ENCODE assay signal across 8 cellular contexts in the genomic region with DNA sequence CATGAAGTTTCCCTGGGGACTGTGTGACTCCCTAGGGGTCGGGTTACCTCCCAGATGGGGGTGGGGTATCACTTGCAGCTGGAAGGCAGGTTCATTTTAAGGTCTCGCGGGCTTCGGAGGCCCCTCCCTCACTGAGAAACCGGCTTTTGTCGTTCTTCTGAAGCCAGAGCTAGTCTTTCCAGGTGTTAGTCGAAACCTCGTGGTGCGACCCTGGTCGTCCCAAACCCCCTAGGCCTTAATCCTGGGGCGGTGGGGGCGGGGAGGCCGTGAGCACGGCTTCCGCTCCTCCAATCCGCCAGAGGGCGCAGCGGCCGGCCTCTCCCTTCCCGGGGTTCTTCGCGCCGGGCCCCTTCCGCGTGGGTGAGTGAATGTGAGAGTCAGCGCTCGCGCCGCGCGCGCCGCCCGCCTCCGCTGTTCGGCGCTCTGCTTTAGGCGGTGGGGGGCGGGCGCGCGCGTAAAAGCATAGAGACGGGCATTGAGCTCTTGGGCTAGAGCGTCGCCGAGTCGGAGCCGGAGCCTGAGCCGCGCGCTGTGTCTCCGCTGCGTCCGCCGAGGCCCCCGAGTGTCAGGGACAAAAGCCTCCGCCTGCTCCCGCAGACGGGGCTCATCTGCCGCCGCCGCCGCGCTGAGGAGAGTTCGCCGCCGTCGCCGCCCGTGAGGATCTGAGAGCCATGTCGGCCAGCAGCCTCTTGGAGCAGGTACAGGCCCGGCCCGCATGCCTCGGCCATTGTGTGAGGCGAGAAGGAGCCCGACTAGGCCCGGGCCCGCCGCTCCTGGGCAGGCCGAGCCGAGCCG. TPM values are rescaled to one million over a fixed set of nuclear protein-coding genes. Genes with fewer than 3 reads are reported as not detected.
A peak's percentile ranks its signal among the peaks of the same experiment; 100 is the strongest.
DNase-seq lines count a peak whose midpoint lies in the region; ATAC-seq, FAIRE-seq and TF ChIP-seq lines count a peak whose summit lies in the region.

A gene (plus strand): TSS at position 491 of the 795 bp plus-strand sequence. CDS start 181 bp downstream, at position 672.

- H3K27me3 ChIP-seq in HepG2 (ENCODE audit: control insufficient read depth in 1 of 2, insufficient read depth in 2 of 2, low read length in 2 of 2), result no peaks in the 10 kb centered on the region; a peak in 1 of 5 replicates

- in situ Hi-C loops in HepG2 (cut with HindIII; ENCODE audit: extremely low pct_ligation_motif_present, low pct_unique_long_range_greater_than_20kb), result no loop called here

- peaks cover 0 to 26% of the 10 kb centered on the region in 2 experiments; a peak in 3 of 5 replicates for H3K36me3 ChIP-seq in HepG2 (replicated peaks in 1 of 2; ENCODE audit: control insufficient read depth in 1 of 2, insufficient read depth in 2 of 2, low read length in 2 of 2)

- peak within 1 kb of the TSS; percentile 91 for H3K4me2 ChIP-seq in HepG2 (ENCODE audit: low read depth, low read length)

- peaks cover 44% of the 10 kb centered on the region for H3K79me2 ChIP-seq in HepG2 (ENCODE audit: insufficient read depth, low read length)

- FAIRE-seq in HepG2 (lab: Jason Lieb, UNC), result peak; percentile 92

- H3K27ac ChIP-seq in C4-2B, result peak within 1 kb of the TSS; percentile 98
- peak within 1 kb of the TSS; percentile 97 for H3K27ac ChIP-seq in HepG2 (ENCODE audit: extremely low read length, insufficient read depth, low read length)

- H3K4me1 Mint-ChIP-seq in dendritic cell treated with granulocyte-macrophage colony-stimulating factor and Interleukin-4, amounts not matched to agents 40 ng/mL and 50 ng/mL, for 4 days (ENCODE audit: low read depth), result peaks cover 37% of the 10 kb centered on the region

- H3K9me3 Mint-ChIP-seq in dendritic cell treated with granulocyte-macrophage colony-stimulating factor and Interleukin-4, amounts not matched to agents 40 ng/mL and 50 ng/mL, for 4 days, result peaks cover 12% of the 10 kb centered on the region

- ATAC-seq in GM19351 (IDR thresholded peaks at IDR 0.05; ENCODE audit: unreplicated experiment) (peak; percentile 85), HG03521 (IDR thresholded peaks at IDR 0.05; ENCODE audit: unreplicated experiment) (peak; percentile 91), HepG2 (peak; percentile 88)

- peaks cover 51% of the 10 kb centered on the region for H3K36me3 Mint-ChIP-seq in dendritic cell treated with granulocyte-macrophage colony-stimulating factor and Interleukin-4, amounts not matched to agents 40 ng/mL and 50 ng/mL, for 4 days (ENCODE audit: low read depth)

- intact Hi-C loops in dendritic cell treated with granulocyte-macrophage colony-stimulating factor and Interleukin-4, amounts not matched to agents 40 ng/mL and 50 ng/mL, for 4 days (cut with micrococcal nuclease), result loop anchor here (2.0 kb wide), 2 partner anchors 68 to 88 kb away; a partner anchor contains a TSS
- intact Hi-C loops in HepG2 (cut with micrococcal nuclease; ENCODE audit: unreplicated experiment), result loop anchor here (1.0 to 5.0 kb wide), 2 partner anchors 69 to 88 kb away; a partner anchor contains a TSS

- TF ChIP-seq RAD21 in HepG2 (CRISPR knock-in tag; IDR thresholded peaks at IDR 0.05), result peak; percentile 69

- H3K4me3 ChIP-seq in HepG2 (replicated peaks in 1 of 3; ENCODE audit: insufficient read depth in 1 of 3, low read depth in 2 of 3, low read length in 3 of 3), result peak within 1 kb of the TSS; percentile 75 to 95 (median 89)

- H3K27ac Mint-ChIP-seq in dendritic cell treated with granulocyte-macrophage colony-stimulating factor and Interleukin-4, amounts not matched to agents 40 ng/mL and 50 ng/mL, for 4 days, result peak within 1 kb of the TSS; percentile 93

- peak; percentile 57 to 78 for TF ChIP-seq POLR2A in HepG2 (IDR thresholded peaks at IDR 0.05; ENCODE audit: insufficient read depth in 1 of 2, low read depth in 2 of 2, low read length in 2 of 2)

- H3K27me3 Mint-ChIP-seq in dendritic cell treated with granulocyte-macrophage colony-stimulating factor and Interleukin-4, amounts not matched to agents 40 ng/mL and 50 ng/mL, for 4 days, result no peaks in the 10 kb centered on the region

- peak within 1 kb of the TSS; percentile 61 for H2AFZ ChIP-seq in HepG2 (ENCODE audit: low read length)

- TF ChIP-seq CTCF in C4-2B (conservative IDR thresholded peaks at IDR 0.05) (peak; percentile 99), HepG2 (CRISPR knock-in tag; IDR thresholded peaks at IDR 0.05) (peak; percentile 95)

- TF ChIP-seq EP300 in HepG2 (IDR thresholded peaks at IDR 0.05; ENCODE audit: low read depth in 2 of 2, low read length in 2 of 2) (peak; percentile 31 to 36; a peak in 2 of 4 replicates), HepG2 (CRISPR knock-in tag; IDR thresholded peaks at IDR 0.05; ENCODE audit: borderline replicate concordance) (peak; percentile 58; the same call in 1 of the 2 replicates)

- peak; percentile 96 for DNase-seq in NCI-H748 (lab: John Stamatoyannopoulos, UW; ENCODE audit: unreplicated experiment)
- DNase-seq in activated CD4-positive, alpha-beta T cell treated with anti-CD3 and anti-CD28 coated beads, Interleukin-2, amount 50 U/mL, for 24 hours (ENCODE audit: low read depth in 1 of 2, low spot score in 1 of 2), result peak; percentile 96 to 97
- DNase-seq in HepG2 (ENCODE audit: low spot score), result peak; percentile 96
- DNase-seq in stimulated activated CD4-positive, alpha-beta T cell treated with anti-CD3 and anti-CD28 coated beads, Interleukin-4, amount 100 ng/mL, for 1 hour, result peak; percentile 99

- H3K9ac ChIP-seq in HepG2 (ENCODE audit: insufficient read depth, low read depth, low read length), result peak within 1 kb of the TSS; percentile 99

- peaks cover 65% of the 10 kb centered on the region for H3K4me1 ChIP-seq in HepG2 (ENCODE audit: insufficient read depth, low read length)

- POLR2A ChIA-PET in HepG2 (lab: Yijun Ruan, JAX), result interaction anchor here (0.6 to 5.3 kb wide), 30 partner anchors 8 to 906 kb away, joined by 3 to 89 read pairs (median 4); a partner anchor contains a TSS

- BruUV-seq in HepG2 (replicated peaks; lab: Mats Ljungman, UMichigan), result no TSS peak

- WGBS in HepG2 (ENCODE audit: low lambda C conversion rate), result 0% methylated on average over 1 of the region's 83 CpGs

- CTCF ChIA-PET in HepG2 (lab: Yijun Ruan, JAX; ENCODE audit: low intra/inter-chr PET ratio, low total read pairs), result interaction anchor here (1.1 kb wide), 1 partner anchor 96 kb away, joined by 3 read pairs; no protein-coding TSS in a partner anchor

- peak within 1 kb of the TSS; percentile 90 for H3K4me3 Mint-ChIP-seq in dendritic cell treated with granulocyte-macrophage colony-stimulating factor and Interleukin-4, amounts not matched to agents 40 ng/mL and 50 ng/mL, for 4 days

- H3K9me3 ChIP-seq in HepG2 (ENCODE audit: low read length), result no peaks in the 10 kb centered on the region

- peaks cover 33% of the 10 kb centered on the region for H4K20me1 ChIP-seq in HepG2 (ENCODE audit: insufficient read depth, low read length)

TF ChIP-seq in HepG2, 621 proteins besides CTCF, POLR2A, EP300 and RAD21 (continues in another document):
- TF ChIP-seq SNAI1 (CRISPR knock-in tag; IDR thresholded peaks at IDR 0.05; ENCODE audit: borderline replicate concordance), result no peak
- peak; percentile 95; the same call in 1 of the 2 replicates for TF ChIP-seq KDM3A (CRISPR knock-in tag; IDR thresholded peaks at IDR 0.05; ENCODE audit: low read depth)
- no peak for TF ChIP-seq ZFYVE20 (CRISPR knock-in tag; IDR thresholded peaks at IDR 0.05; ENCODE audit: borderline replicate concordance, low read depth)
- TF ChIP-seq KDM6A (CRISPR knock-in tag; IDR thresholded peaks at IDR 0.05; ENCODE audit: low read depth), result peak; percentile 49; the same call in 1 of the 2 replicates
- TF ChIP-seq BRCA1 (CRISPR knock-in tag; IDR thresholded peaks at IDR 0.05), result no peak
- TF ChIP-seq, protein P1, sequence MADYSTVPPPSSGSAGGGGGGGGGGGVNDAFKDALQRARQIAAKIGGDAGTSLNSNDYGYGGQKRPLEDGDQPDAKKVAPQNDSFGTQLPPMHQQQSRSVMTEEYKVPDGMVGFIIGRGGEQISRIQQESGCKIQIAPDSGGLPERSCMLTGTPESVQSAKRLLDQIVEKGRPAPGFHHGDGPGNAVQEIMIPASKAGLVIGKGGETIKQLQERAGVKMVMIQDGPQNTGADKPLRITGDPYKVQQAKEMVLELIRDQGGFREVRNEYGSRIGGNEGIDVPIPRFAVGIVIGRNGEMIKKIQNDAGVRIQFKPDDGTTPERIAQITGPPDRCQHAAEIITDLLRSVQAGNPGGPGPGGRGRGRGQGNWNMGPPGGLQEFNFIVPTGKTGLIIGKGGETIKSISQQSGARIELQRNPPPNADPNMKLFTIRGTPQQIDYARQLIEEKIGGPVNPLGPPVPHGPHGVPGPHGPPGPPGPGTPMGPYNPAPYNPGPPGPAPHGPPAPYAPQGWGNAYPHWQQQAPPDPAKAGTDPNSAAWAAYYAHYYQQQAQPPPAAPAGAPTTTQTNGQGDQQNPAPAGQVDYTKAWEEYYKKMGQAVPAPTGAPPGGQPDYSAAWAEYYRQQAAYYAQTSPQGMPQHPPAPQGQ (CRISPR knock-in tag; IDR thresholded peaks at IDR 0.05; ENCODE audit: borderline replicate concordance), result no peak
- TF ChIP-seq ATF7-NPFF (CRISPR knock-in tag; IDR thresholded peaks at IDR 0.05; ENCODE audit: low read depth), result peak; percentile 22
- TF ChIP-seq TEAD3 (CRISPR knock-in tag; optimal IDR thresholded peaks at IDR 0.05; ENCODE audit: borderline replicate concordance), result peak; percentile 39

RNA-seq across cellular contexts. Expression of the gene that starts here (rescaled TPM):
- total RNA-seq in HepG2 (2016; rRNA removed; fragmentation: Illumina TruSeq; extraction: Trizol), result 59.6 and 84.7 TPM in 2 replicates
- 23.5 and 25.1 TPM in 2 replicates for total RNA-seq in HepG2 (2016; cell fraction: cytosol; rRNA removed; fragmentation: Illumina TruSeq; extraction: Trizol; ENCODE audit: low read depth)
- 64.6 and 75.8 TPM in 2 replicates for total RNA-seq in HepG2 (2016; cell fraction: insoluble cytoplasmic fraction; rRNA removed; fragmentation: Illumina TruSeq; extraction: Trizol)
- 40.7 and 44.0 TPM in 2 replicates for total RNA-seq in HepG2 (2016; cell fraction: membrane; rRNA removed; fragmentation: Illumina TruSeq; extraction: Trizol)
- 40.1 and 45.5 TPM in 2 replicates for total RNA-seq in HepG2 (2016; cell fraction: nucleus; rRNA removed; fragmentation: Illumina TruSeq; extraction: Trizol)
- 48.4 and 57.5 TPM in 2 replicates for polyA plus RNA-seq in HepG2 (2011; rRNA removed)
- polyA plus RNA-seq in HepG2 (2011; cell fraction: cytosol; rRNA removed), result 42.8 and 55.5 TPM in 2 replicates
- 27.3 and 38.4 TPM in 2 replicates for polyA plus RNA-seq in HepG2 (2011; cell fraction: nucleus; rRNA removed)
- 45.7 and 46.5 TPM in 2 replicates for polyA plus RNA-seq in HepG2 (2012)
- polyA plus RNA-seq in HepG2 (2016; cell fraction: cytosol; fragmentation: Illumina TruSeq; extraction: Trizol; ENCODE audit: low read depth), result 6.9 and 7.4 TPM in 2 replicates
- 77.8 and 84.1 TPM in 2 replicates for polyA plus RNA-seq in HepG2 (2016; cell fraction: insoluble cytoplasmic fraction; fragmentation: Illumina TruSeq; extraction: Trizol; ENCODE audit: low read depth)
- 19.2 and 20.4 TPM in 2 replicates for polyA plus RNA-seq in HepG2 (2016; cell fraction: membrane; fragmentation: Illumina TruSeq; extraction: Trizol; ENCODE audit: low read depth)
- 51.1 and 54.7 TPM in 2 replicates for polyA plus RNA-seq in HepG2 (2016; cell fraction: nucleus; fragmentation: Illumina TruSeq; extraction: Trizol; ENCODE audit: insufficient read depth, low read depth)
- polyA minus RNA-seq in HepG2 (2011; rRNA and poly(A)+ RNA removed; ENCODE audit: low replicate concordance), result 118 and 193 TPM in 2 replicates
- polyA minus RNA-seq in HepG2 (2011; cell fraction: cytosol; rRNA and poly(A)+ RNA removed), result 60.7 and 61.0 TPM in 2 replicates
- 38.6 and 48.5 TPM in 2 replicates for polyA minus RNA-seq in HepG2 (2011; cell fraction: nucleus; rRNA and poly(A)+ RNA removed)

Comparison
In these comparisons a context has a peak if more than half of its experiments do, and no peak if none do; other contexts are left out.
1. Peak in every context shown above with its lines: DNase-seq, ATAC-seq, H3K4me3 ChIP-seq and H3K27ac ChIP-seq.